ENCODE assay signal across 7 cellular contexts in genomic region chr11:66981976-66982578, GRCh38. TPM values are rescaled to one million over a fixed set of nuclear protein-coding genes. Genes with fewer than 3 reads are reported as not detected.
A peak's percentile ranks its signal among the peaks of the same experiment; 100 is the strongest.
DNase-seq lines count a peak whose midpoint lies in the region; ATAC-seq and TF ChIP-seq lines count a peak whose summit lies in the region.

No MANE protein-coding gene starts in this region.

- DNase-seq in GF-D8 (lab: John Stamatoyannopoulos, UW) (peak; percentile 62), NCI-H1105 (lab: John Stamatoyannopoulos, UW) (peak; percentile 81), SK-MEL-5 (ENCODE audit: low read depth, low spot score) (peak; percentile 49), fibroblast of pulmonary artery (ENCODE audit: low read depth) (peak; percentile 90), putamen (ENCODE audit: low spot score) (peak; percentile 21), left lobe of liver (ENCODE audit: low spot score) (no peak)

- in situ Hi-C loops in SK-MEL-5 (cut with HindIII; ENCODE audit: low pct_unique_long_range_greater_than_20kb, low sequenced_read_pairs) = no loop called here

- no peak for ATAC-seq in GM21529 (IDR thresholded peaks at IDR 0.05; ENCODE audit: unreplicated experiment)
- no peak for ATAC-seq in left lobe of liver

- H3K4me3 ChIP-seq in fibroblast of pulmonary artery (replicated peaks; ENCODE audit: low read depth, low read length) = no peak overlapping the region

- TF ChIP-seq CTCF in fibroblast of pulmonary artery (IDR thresholded peaks at IDR 0.05; ENCODE audit: low read length, missing control alignments) = no peak

RNA-seq across cellular contexts. Expression of gene C11orf86, which starts 7.0 kb away (rescaled TPM):
- not detected in 2 replicates for total RNA-seq in SK-MEL-5 (2014; rRNA removed; shearing (Covaris generic))
- polyA plus RNA-seq in SK-MEL-5 (2015; cell fraction: cytosol; rRNA removed) = 0.14 TPM in 1 of 2 replicates, not detected in the other
- polyA plus RNA-seq in SK-MEL-5 (2015; cell fraction: nucleus; rRNA removed) = not detected in 2 replicates
- total RNA-seq in left lobe of liver = not detected

RNA-seq across cellular contexts. Expression of gene PC, which starts 23.9 kb away (rescaled TPM):
- total RNA-seq in SK-MEL-5 (2014; rRNA removed; shearing (Covaris generic)) = 17.0 and 19.9 TPM in 2 replicates
- polyA plus RNA-seq in SK-MEL-5 (2015; cell fraction: cytosol; rRNA removed) = 12.1 and 15.9 TPM in 2 replicates
- 25.6 and 35.4 TPM in 2 replicates for polyA plus RNA-seq in SK-MEL-5 (2015; cell fraction: nucleus; rRNA removed)
- total RNA-seq in left lobe of liver = 392 TPM

RNA-seq across cellular contexts. Expression of gene SYT12, which starts 40.9 kb away (rescaled TPM):
- total RNA-seq in SK-MEL-5 (2014; rRNA removed; shearing (Covaris generic)) = 0.19 TPM in 1 of 2 replicates, not detected in the other
- 0.05 TPM in 1 of 2 replicates, not detected in the other for polyA plus RNA-seq in SK-MEL-5 (2015; cell fraction: cytosol; rRNA removed)
- not detected in 2 replicates for polyA plus RNA-seq in SK-MEL-5 (2015; cell fraction: nucleus; rRNA removed)
- 4.8 TPM for total RNA-seq in left lobe of liver

Comparison
In these comparisons a context has a peak if more than half of its experiments do, and no peak if none do; other contexts are left out.
1. RNA of gene PC, which starts 23.9 kb away (total RNA-seq): 392 TPM in left lobe of liver (single experiment); 17.0 to 19.9 TPM in SK-MEL-5; every median in the first group is over 10 times any median in the second.